Comparison of ENCODE assay signal across 1 cellular context in genomic region chr3:52108302-52109232, GRCh38.
TF ChIP-seq lines count a peak whose summit lies in the region.

No MANE protein-coding gene starts in this region.

TF ChIP-seq in H1, 55 proteins besides CTCF, POLR2A, EP300 and RAD21:
- TF ChIP-seq SIRT6 (IDR thresholded peaks at IDR 0.05; ENCODE audit: low read length) (no peak), E2F6 (IDR thresholded peaks at IDR 0.05) (no peak), SUZ12 (IDR thresholded peaks at IDR 0.05; ENCODE audit: low read length) (no peak), GTF2F1 (IDR thresholded peaks at IDR 0.05; ENCODE audit: borderline replicate concordance, low read depth, low read length) (no peak), POU5F1 (IDR thresholded peaks at IDR 0.05; ENCODE audit: low read depth, low read length) (no peak), BACH1 (IDR thresholded peaks at IDR 0.05; ENCODE audit: low read length) (no peak), CHD7 (IDR thresholded peaks at IDR 0.05; ENCODE audit: insufficient replicate concordance, low read length) (no peak), POLR2AphosphoS5 (IDR thresholded peaks at IDR 0.05; ENCODE audit: low read depth, low read length) (no peak), YY1 (IDR thresholded peaks at IDR 0.05; ENCODE audit: low read depth, low read length) (no peak), BCL11A (IDR thresholded peaks at IDR 0.05; ENCODE audit: low read depth in 2 of 2, low read length in 2 of 2) (no peak)
